ENCODE assay signal across 8 cellular contexts in genomic region chr1:26335774-26336476, GRCh38. TPM values are rescaled to one million over a fixed set of nuclear protein-coding genes. Genes with fewer than 3 reads are reported as not detected.
DNase-seq lines count a peak whose midpoint lies in the region; ATAC-seq and TF ChIP-seq lines count a peak whose summit lies in the region.

No MANE protein-coding gene starts in this region.

- TF ChIP-seq CTCF in SK-N-SH (IDR thresholded peaks at IDR 0.05) (no peak), gastroesophageal sphincter (IDR thresholded peaks at IDR 0.05) (no peak), gastrocnemius medialis (IDR thresholded peaks at IDR 0.05 in 4 of 5, conservative IDR thresholded peaks at IDR 0.05 in 1 of 5) (no peak)

- H3K4me1 ChIP-seq in SK-N-SH (ENCODE audit: control insufficient read depth in 1 of 2, insufficient read depth in 2 of 2, low read depth in 1 of 2, low read length in 1 of 2) (no peaks in the 10 kb centered on the region; a peak in 1 of 4 replicates), gastroesophageal sphincter (peaks cover 0 to 14% (median 3%) of the 10 kb centered on the region in 3 donors), gastrocnemius medialis (peaks cover 8 to 11% of the 10 kb centered on the region in 2 donors)

- H3K4me3 ChIP-seq in SK-N-SH (ENCODE audit: low read depth in 2 of 2, low read length in 1 of 2) (peak overlapping the region; percentile 61 to 65), gastroesophageal sphincter (peak overlapping the region; percentile 0 to 51), gastrocnemius medialis (peak overlapping the region; percentile 49 to 71 (median 51))

- H3K9me2 ChIP-seq in SK-N-SH, result no peaks in the 10 kb centered on the region

- no peaks in the 10 kb centered on the region for H3K27me3 ChIP-seq in SK-N-SH (ENCODE audit: insufficient read depth)
- peaks cover 67% of the 10 kb centered on the region for H3K27me3 ChIP-seq in gastroesophageal sphincter
- peaks cover 20 to 30% (median 30%) of the 10 kb centered on the region in 3 donors for H3K27me3 ChIP-seq in gastrocnemius medialis

- POLR2A ChIA-PET in SK-N-SH (lab: Yijun Ruan, JAX), result no interaction called here

- no peak for TF ChIP-seq RAD21 in SK-N-SH (IDR thresholded peaks at IDR 0.05; ENCODE audit: low read length)

- H3K9ac ChIP-seq in SK-N-SH, result peak overlapping the region; percentile 30; the same call in 1 of the 2 replicates

- no peaks in the 10 kb centered on the region for H3K36me3 ChIP-seq in SK-N-SH (replicated peaks in 1 of 2; ENCODE audit: control insufficient read depth in 1 of 2, insufficient read depth in 2 of 2, low read length in 1 of 2)
- no peaks in the 10 kb centered on the region for H3K36me3 ChIP-seq in gastroesophageal sphincter
- no peaks in the 10 kb centered on the region for H3K36me3 ChIP-seq in gastrocnemius medialis

- DNase-seq in NCI-H748 (lab: John Stamatoyannopoulos, UW; ENCODE audit: unreplicated experiment), result peak; percentile 61
- DNase-seq in NCI-H748 treated with DMSO at 0.1 percent for 48 hours (lab: John Stamatoyannopoulos, UW), result no peak
- DNase-seq in SK-N-SH, result no peak
- DNase-seq in gastrocnemius medialis, result no peak
- no peak for DNase-seq in superior temporal gyrus (ENCODE audit: extremely low spot score)

- no peaks in the 10 kb centered on the region for H4K20me1 ChIP-seq in SK-N-SH (ENCODE audit: insufficient read depth)

- no peak overlapping the region for H3K27ac ChIP-seq in SK-N-SH (ENCODE audit: low read depth in 2 of 2, low read length in 1 of 2)
- H3K27ac ChIP-seq in gastroesophageal sphincter, result no peak overlapping the region
- no peak overlapping the region for H3K27ac ChIP-seq in gastrocnemius medialis

- intact Hi-C loops in gastrocnemius medialis (cut with DNase I; ENCODE audit: low total_unique reads), result no loop called here

- H3K9me3 ChIP-seq in SK-N-SH (no peaks in the 10 kb centered on the region), gastroesophageal sphincter (no peaks in the 10 kb centered on the region), gastrocnemius medialis (no peaks in the 10 kb centered on the region)

- CTCF ChIA-PET in SK-N-SH (lab: Yijun Ruan, JAX), result interaction anchor here (0.6 to 3.2 kb wide), 8 partner anchors 14 to 160 kb away, joined by 3 to 27 read pairs (median 4); no protein-coding TSS in a partner anchor

- TF ChIP-seq POLR2A in gastroesophageal sphincter (IDR thresholded peaks at IDR 0.05) (no peak), gastrocnemius medialis (IDR thresholded peaks at IDR 0.05) (no peak)

- H2AFZ ChIP-seq in SK-N-SH (ENCODE audit: low read depth), result peak overlapping the region; percentile 91

- no peaks in the 10 kb centered on the region for H3K79me2 ChIP-seq in SK-N-SH (ENCODE audit: insufficient read depth)

- peak overlapping the region; percentile 81 for H3K4me2 ChIP-seq in SK-N-SH

- TF ChIP-seq EP300 in SK-N-SH (IDR thresholded peaks at IDR 0.05; ENCODE audit: borderline replicate concordance in 1 of 2, low read depth in 1 of 2, low read length in 1 of 2) (no peak), gastroesophageal sphincter (IDR thresholded peaks at IDR 0.05) (no peak)

- 6% methylated on average over 40 of the region's 41 CpGs for WGBS in SK-N-SH (ENCODE audit: low lambda C conversion rate)
- 5 to 9% methylated on average over 9 to 17 of the region's 41 CpGs for WGBS in gastroesophageal sphincter (ENCODE audit: low coverage in 1 of 2), 2 donors

- ATAC-seq in gastroesophageal sphincter (no peak), gastrocnemius medialis (peak; percentile 69 to 73), GM19324 (IDR thresholded peaks at IDR 0.05; ENCODE audit: low FRiP score, unreplicated experiment) (no peak), HG02840 (IDR thresholded peaks at IDR 0.05; ENCODE audit: low FRiP score, unreplicated experiment) (no peak)

- H3F3A ChIP-seq in SK-N-SH (replicated peaks; ENCODE audit: insufficient read depth), result no peaks in the 10 kb centered on the region

- in situ Hi-C loops in gastrocnemius medialis (cut with MboI; ENCODE audit: low sequenced_read_pairs in 4 of 4), result no loop called here

TF ChIP-seq in SK-N-SH, 30 proteins besides CTCF, POLR2A, EP300 and RAD21:
- no peak for TF ChIP-seq FOXM1 (IDR thresholded peaks at IDR 0.05; ENCODE audit: low read depth)
- TF ChIP-seq PBX3 (IDR thresholded peaks at IDR 0.05), result no peak
TF ChIP-seq in SK-N-SH: peak in this region for 0.

RNA-seq across cellular contexts. Expression of gene CRYBG2, which starts 18.0 kb away (rescaled TPM):
- polyA plus RNA-seq in SK-N-SH (2012; rRNA removed), result 0.08 and 0.49 TPM in 2 replicates
- 0.04 and 0.13 TPM in 2 replicates for polyA plus RNA-seq in SK-N-SH (2012; cell fraction: cytosol; rRNA removed)
- polyA plus RNA-seq in SK-N-SH (2012; cell fraction: nucleus; rRNA removed), result 0.27 and 0.93 TPM in 2 replicates
- total RNA-seq in gastroesophageal sphincter (1 to 10 TPM in 1 of 4 donors, under 1 TPM in 3; 0.35 to 2.7 (median 0.50) TPM), gastrocnemius medialis (not detected)

RNA-seq across cellular contexts. Expression of gene CD52, which starts 18.2 kb away (rescaled TPM):
- polyA plus RNA-seq in SK-N-SH (2012; rRNA removed), result not detected in 2 replicates
- not detected in 2 replicates for polyA plus RNA-seq in SK-N-SH (2012; cell fraction: cytosol; rRNA removed)
- polyA plus RNA-seq in SK-N-SH (2012; cell fraction: nucleus; rRNA removed), result not detected in 2 replicates
- total RNA-seq in gastroesophageal sphincter (1 to 10 TPM in 3 of 4 donors, not detected in 1; 1.8 to 2.7 (median 2.2) TPM), gastrocnemius medialis (1 to 10 TPM in 2 of 4 donors, not detected in 2; 1.4 to 2.8 TPM)

RNA-seq across cellular contexts. Expression of gene UBXN11, which starts 29.5 kb away (rescaled TPM):
- 30.6 and 35.3 TPM in 2 replicates for polyA plus RNA-seq in SK-N-SH (2012; rRNA removed)
- polyA plus RNA-seq in SK-N-SH (2012; cell fraction: cytosol; rRNA removed), result 5.8 and 8.5 TPM in 2 replicates
- 201 and 211 TPM in 2 replicates for polyA plus RNA-seq in SK-N-SH (2012; cell fraction: nucleus; rRNA removed)
- 10 to 100 TPM in 2 of 4 donors, 1 to 10 TPM in 2; 3.7 to 12.1 (median 10.5) TPM for total RNA-seq in gastroesophageal sphincter
- total RNA-seq in gastrocnemius medialis, result 1 to 10 TPM; 2.7 to 3.8 (median 3.4) TPM

RNA-seq across cellular contexts. Expression of gene ZNF683, which starts 36.6 kb away (rescaled TPM):
- polyA plus RNA-seq in SK-N-SH (2012; rRNA removed), result not detected in 2 replicates
- not detected in 2 replicates for polyA plus RNA-seq in SK-N-SH (2012; cell fraction: cytosol; rRNA removed)
- polyA plus RNA-seq in SK-N-SH (2012; cell fraction: nucleus; rRNA removed), result not detected in 2 replicates
- total RNA-seq in gastroesophageal sphincter (under 1 TPM in 1 of 4 donors, not detected in 3; 0.62 TPM), gastrocnemius medialis (not detected)

RNA-seq across cellular contexts. Expression of gene SH3BGRL3, which starts 56.0 kb away (rescaled TPM):
- polyA plus RNA-seq in SK-N-SH (2012; rRNA removed), result 131 and 202 TPM in 2 replicates
- 152 and 168 TPM in 2 replicates for polyA plus RNA-seq in SK-N-SH (2012; cell fraction: cytosol; rRNA removed)
- 42.7 and 49.7 TPM in 2 replicates for polyA plus RNA-seq in SK-N-SH (2012; cell fraction: nucleus; rRNA removed)
- total RNA-seq in gastroesophageal sphincter, result 10 to 100 TPM; 31.6 to 60.2 (median 44.0) TPM
- total RNA-seq in gastrocnemius medialis, result 10 to 100 TPM; 10.3 to 16.9 (median 13.1) TPM

Comparison
In these comparisons a context has a peak if more than half of its experiments do, and no peak if none do; other contexts are left out.
1. ATAC-seq: peak in gastrocnemius medialis (2 of 2); none in gastroesophageal sphincter (single experiment), GM19324 (single experiment) and HG02840 (single experiment).
2. Peak in every context shown above with its lines, with median percentiles within 50 percentile points of each other: H3K4me3 ChIP-seq.